8 cellular contexts compared by ENCODE assay signal in the genomic region with DNA sequence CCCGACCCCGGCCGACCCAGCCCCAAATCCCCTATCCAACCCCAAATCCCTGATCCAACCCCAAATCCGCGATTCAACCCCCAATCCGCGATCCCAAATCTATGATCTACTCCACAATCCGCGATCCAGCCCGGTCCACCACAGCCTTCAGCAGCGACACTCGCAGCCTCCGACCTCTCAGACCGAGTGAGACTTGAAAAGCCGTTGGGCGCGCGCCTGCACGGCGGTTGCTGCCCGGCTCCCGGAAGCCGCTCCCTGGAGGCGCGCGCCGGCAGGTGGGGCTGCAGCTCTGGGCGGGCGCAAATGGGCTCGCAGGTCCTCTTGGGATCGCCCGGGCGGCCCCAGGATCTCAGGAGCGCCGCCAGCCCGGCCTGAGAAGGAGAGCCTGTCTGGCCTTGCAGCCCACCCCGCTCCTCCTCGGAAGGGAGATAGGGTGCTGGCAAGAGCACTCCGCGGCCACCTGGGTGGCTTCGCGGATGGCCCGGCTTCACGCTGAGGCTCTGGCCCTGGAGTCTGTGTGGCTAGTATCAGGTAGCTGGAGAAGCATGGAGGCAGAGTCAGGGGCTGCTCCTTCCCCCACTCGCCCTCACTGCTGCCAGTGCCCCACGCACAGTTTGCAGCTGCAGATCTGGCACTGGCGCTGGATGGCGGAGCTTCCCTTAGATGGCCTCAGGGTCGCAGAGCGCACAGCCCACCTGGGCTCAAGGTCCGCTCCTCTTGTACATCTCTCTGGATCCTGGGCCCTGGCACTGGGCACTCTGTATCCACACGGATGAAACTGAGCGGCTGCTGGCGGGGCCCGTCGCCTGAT.
A peak's percentile ranks its signal among the peaks of the same experiment; 100 is the strongest.
DNase-seq lines count a peak whose midpoint lies in the region; TF ChIP-seq lines count a peak whose summit lies in the region.
"Not testable (repeated sequence)": the region's sequence is repeated elsewhere in the genome, so short reads cannot be mapped to it uniquely, and the experiment has no call there.

No MANE protein-coding gene starts in this region.

- TF ChIP-seq POLR2A in transverse colon (IDR thresholded peaks at IDR 0.05) = peak; percentile 65

- H3K4me1 ChIP-seq in esophagus (ENCODE audit: control insufficient read depth in 2 of 2, insufficient read depth in 2 of 2, low read length in 1 of 2); transverse colon: not testable (repeated sequence)

- H3K4me3 ChIP-seq in esophagus (ENCODE audit: low read depth in 1 of 2, low read length in 2 of 2) = peak overlapping the region; percentile 34 to 44
- H3K4me3 ChIP-seq in transverse colon = peak overlapping the region in 3 of 4 donors; percentile 28 to 60 (median 30)

- not testable (repeated sequence) for H3K9me3 ChIP-seq in esophagus (ENCODE audit: control insufficient read depth in 2 of 2, insufficient read depth in 1 of 2, low read depth in 1 of 2, low read length in 1 of 2); transverse colon

- not testable (repeated sequence) for H3K4me1 Mint-ChIP-seq in T-helper 2 cell treated with Interferon-gamma antibody and Interleukin-4, amounts not matched to agents 5 μg/mL and 100 μg/mL, for 36 hours (ENCODE audit: low read depth); activated naive CD8-positive, alpha-beta T cell (ENCODE audit: low read depth)

- 13 to 26% methylated on average over 47 to 56 of the region's 56 CpGs for WGBS in esophagus, 2 donors
- WGBS in transverse colon (ENCODE audit: low coverage in 1 of 2), 2 donors = 74% methylated on average over 36 of the region's 56 CpGs; no CpG with 5 or more reads in 1 of the 2 donors

- H3K27ac Mint-ChIP-seq in T-helper 2 cell treated with Interferon-gamma antibody and Interleukin-4, amounts not matched to agents 5 μg/mL and 100 μg/mL, for 36 hours = peak overlapping the region; percentile 83
- not testable (repeated sequence) for H3K27ac Mint-ChIP-seq in activated naive CD8-positive, alpha-beta T cell

- H3K36me3 ChIP-seq in esophagus (ENCODE audit: control insufficient read depth in 2 of 2, insufficient read depth in 2 of 2, low read length in 1 of 2); transverse colon: not testable (repeated sequence)

- TF ChIP-seq EP300 in transverse colon (IDR thresholded peaks at IDR 0.05; ENCODE audit: low read depth) = not testable (repeated sequence)

- in situ Hi-C loops in transverse colon (cut with MboI; ENCODE audit: low pct_ligation_motif_present in 1 of 4, low pct_unique_long_range_greater_than_20kb in 1 of 4, low sequenced_read_pairs in 3 of 4) = not testable (repeated sequence)

- H3K27me3 ChIP-seq in esophagus (ENCODE audit: control insufficient read depth in 1 of 2, insufficient read depth in 2 of 2, low read length in 2 of 2); transverse colon: not testable (repeated sequence)

- intact Hi-C loops in transverse colon (cut with DNase I; ENCODE audit: low total_unique reads) = not testable (repeated sequence)

- H3K9me3 Mint-ChIP-seq in T-helper 2 cell treated with Interferon-gamma antibody and Interleukin-4, amounts not matched to agents 5 μg/mL and 100 μg/mL, for 36 hours; activated naive CD8-positive, alpha-beta T cell (ENCODE audit: low read depth): not testable (repeated sequence)

- not testable (repeated sequence) for H3K36me3 Mint-ChIP-seq in T-helper 2 cell treated with Interferon-gamma antibody and Interleukin-4, amounts not matched to agents 5 μg/mL and 100 μg/mL, for 36 hours (ENCODE audit: low read depth); activated naive CD8-positive, alpha-beta T cell

- DNase-seq in ELF-1 (ENCODE audit: low read depth, low spot score) = peak; percentile 90
- peak; percentile 62 for DNase-seq in NCI-H460 (ENCODE audit: extremely low read depth, low read depth)
- peak; percentile 17 for DNase-seq in T-helper 2 cell treated with Interferon-gamma antibody and Interleukin-4, amounts not matched to agents 5 μg/mL and 100 μg/mL, for 36 hours (ENCODE audit: low spot score)
- DNase-seq in inferior parietal cortex (ENCODE audit: extremely low spot score) = peak; percentile 5
- peak; percentile 12 for DNase-seq in occipital lobe (lab: John Stamatoyannopoulos, UW)
- peak; percentile 22 for DNase-seq in transverse colon

- H3K27me3 Mint-ChIP-seq in T-helper 2 cell treated with Interferon-gamma antibody and Interleukin-4, amounts not matched to agents 5 μg/mL and 100 μg/mL, for 36 hours (ENCODE audit: low read depth); activated naive CD8-positive, alpha-beta T cell: not testable (repeated sequence)

- peak overlapping the region; percentile 85 for H3K4me3 Mint-ChIP-seq in T-helper 2 cell treated with Interferon-gamma antibody and Interleukin-4, amounts not matched to agents 5 μg/mL and 100 μg/mL, for 36 hours
- peak overlapping the region; percentile 72 for H3K4me3 Mint-ChIP-seq in activated naive CD8-positive, alpha-beta T cell

- TF ChIP-seq CTCF in transverse colon (IDR thresholded peaks at IDR 0.05) = peak in 3 of 5 experiments; percentile 21 to 41 (median 34)

- not testable (repeated sequence) for H3K27ac ChIP-seq in esophagus (ENCODE audit: low read depth in 2 of 2, low read length in 1 of 2)
- peak overlapping the region in 3 of 4 donors; percentile 50 to 82 (median 72) for H3K27ac ChIP-seq in transverse colon

Comparison
In these comparisons a context has a peak if more than half of its experiments do, and no peak if none do; other contexts are left out.
1. DNase-seq: peak in every context shown above with its lines; median percentile 90 in ELF-1; 62 in NCI-H460; 22 in transverse colon; 17 in T-helper 2 cell treated with Interferon-gamma antibody and Interleukin-4, amounts not matched to agents 5 μg/mL and 100 μg/mL, for 36 hours; 12 in occipital lobe; 5 in inferior parietal cortex.